In genomic region chr16:27202923-27203428, GRCh38 we compare ENCODE assay signal across 8 cellular contexts.
DNase-seq lines count a peak whose midpoint lies in the region; ATAC-seq and TF ChIP-seq lines count a peak whose summit lies in the region.

No MANE protein-coding gene starts in this region.

- H3K9ac ChIP-seq in OCI-LY1 (ENCODE audit: low read length) (peak overlapping the region; percentile 72), endocrine pancreas (ENCODE audit: control insufficient read depth, insufficient read depth, low read length) (peak overlapping the region; percentile 99)

- H3K9me3 ChIP-seq in OCI-LY1 (ENCODE audit: low read length) (no peaks in the 10 kb centered on the region), endocrine pancreas (ENCODE audit: control insufficient read depth, low read length) (no peaks in the 10 kb centered on the region), neuron (ENCODE audit: low read length) (no peaks in the 10 kb centered on the region)

- H3K4me3 ChIP-seq in OCI-LY1 (ENCODE audit: low read depth, low read length, poor library complexity, severe bottlenecking) (peak overlapping the region; percentile 77), endocrine pancreas (ENCODE audit: control insufficient read depth, insufficient read depth, low read length) (peak overlapping the region; percentile 52), neuron (ENCODE audit: low read length) (peak overlapping the region; percentile 77)

- H3K36me3 ChIP-seq in OCI-LY1 (ENCODE audit: insufficient read depth, low read length) (no peaks in the 10 kb centered on the region), endocrine pancreas (ENCODE audit: control insufficient read depth, insufficient read depth, low read length) (no peaks in the 10 kb centered on the region), neuron (ENCODE audit: insufficient read depth, low read length) (no peaks in the 10 kb centered on the region)

- H2AFZ ChIP-seq in OCI-LY1 (ENCODE audit: low read length) (no peak overlapping the region), neuron (ENCODE audit: low read depth, low read length) (peak overlapping the region; percentile 69)

- no peaks in the 10 kb centered on the region for H3K79me2 ChIP-seq in OCI-LY1 (ENCODE audit: insufficient read depth, low read length)

- TF ChIP-seq CTCF in C4-2B (conservative IDR thresholded peaks at IDR 0.05) (no peak), OCI-LY1 (IDR thresholded peaks at IDR 0.05; ENCODE audit: low read length) (no peak)

- peaks cover 64% of the 10 kb centered on the region for H3K4me1 ChIP-seq in OCI-LY1 (ENCODE audit: insufficient read depth, low read length, severe bottlenecking)
- no peaks in the 10 kb centered on the region for H3K4me1 ChIP-seq in endocrine pancreas (ENCODE audit: control insufficient read depth, insufficient read depth, low read length)
- H3K4me1 ChIP-seq in neuron (ENCODE audit: insufficient read depth, low read length): peaks cover 10% of the 10 kb centered on the region

- H3K27ac ChIP-seq in C4-2B (peak overlapping the region; percentile 83), OCI-LY1 (ENCODE audit: low read depth, low read length, poor library complexity, severe bottlenecking) (peak overlapping the region; percentile 90)

- H3K27me3 ChIP-seq in OCI-LY1 (ENCODE audit: insufficient read depth, low read length): no peaks in the 10 kb centered on the region
- no peaks in the 10 kb centered on the region for H3K27me3 ChIP-seq in endocrine pancreas (ENCODE audit: control insufficient read depth, insufficient read depth, low read length)
- no peaks in the 10 kb centered on the region for H3K27me3 ChIP-seq in neuron (ENCODE audit: insufficient read depth, low read length)

- H3K4me2 ChIP-seq in OCI-LY1 (ENCODE audit: low read length): peak overlapping the region; percentile 69

- no peaks in the 10 kb centered on the region for H3K9me2 ChIP-seq in OCI-LY1 (ENCODE audit: low read depth, low read length)

- H3F3A ChIP-seq in OCI-LY1 (ENCODE audit: insufficient read depth, low read length): peaks cover 12% of the 10 kb centered on the region

- ATAC-seq in HG03139 (IDR thresholded peaks at IDR 0.05; ENCODE audit: unreplicated experiment): no peak

- no peak for DNase-seq in putamen (ENCODE audit: low spot score)
- DNase-seq in HuH-7 (ENCODE audit: low spot score): no peak
- DNase-seq in NCI-H2196 (lab: John Stamatoyannopoulos, UW; ENCODE audit: unreplicated experiment): no peak

- no peaks in the 10 kb centered on the region for H4K20me1 ChIP-seq in OCI-LY1 (ENCODE audit: insufficient read depth, low read length)
